Comparison of ENCODE assay signal across 23 cellular contexts in genomic region chr21:33270986-33271385, GRCh38.
"Had no signal": no experiment of that assay in that cellular context is flagged by ENCODE, and none has a peak within 500 bp of the region (broad histone marks: within the 10 kb centered on the region; RNA-seq: fewer than 3 reads in every experiment).

No MANE protein-coding gene starts in this region.

- H3K9me3 ChIP-seq: prostate gland, spleen, stomach, thoracic aorta, transverse colon had no signal

- H3K27me3 ChIP-seq: dorsolateral prefrontal cortex, hepatocyte, spleen, stomach, transverse colon had no signal

- H3K4me1 ChIP-seq: prostate gland had no signal

- H3K27ac Mint-ChIP-seq: mesothelial cell of epicardium, nephron had no signal

- H3K36me3 ChIP-seq: prostate gland had no signal

- H3K4me3 ChIP-seq: coronary artery, dorsolateral prefrontal cortex, hepatocyte, prostate gland, spleen, stomach, thoracic aorta, transverse colon had no signal

- ATAC-seq: left lobe of liver, sciatic nerve had no signal

- H3K27ac ChIP-seq: coronary artery, dorsolateral prefrontal cortex, hepatocyte, parathyroid adenoma, prostate gland, stomach, thoracic aorta had no signal

- DNase-seq: dorsolateral prefrontal cortex; effector CD8-positive, alpha-beta T cell; foreskin melanocyte; head of caudate nucleus; kidney glomerular epithelial cell; mammary epithelial cell; spleen; stimulated activated CD4-positive, alpha-beta T cell treated with anti-CD3 and anti-CD28 coated beads, Interleukin-15, amount 100 ng/mL, for 24 hours; stimulated activated CD4-positive, alpha-beta T cell treated with anti-CD3 and anti-CD28 coated beads, Interleukin-1b, Interleukin-23, amount 100 ng/mL, for 48 hours; stimulated activated CD4-positive, alpha-beta T cell treated with anti-CD3 and anti-CD28 coated beads, Interleukin-4, amount 100 ng/mL, for 24 hours; stimulated activated naive CD4-positive, alpha-beta T cell; stomach; substantia nigra; transverse colon had no signal

- H3K4me3 Mint-ChIP-seq: mesothelial cell of epicardium, nephron had no signal
